ENCODE assay signal across 10 cellular contexts in genomic region chr12:56224954-56225353, GRCh38. TPM values are rescaled to one million over a fixed set of nuclear protein-coding genes. Genes with fewer than 3 reads are reported as not detected.
DNase-seq lines count a peak whose midpoint lies in the region; ATAC-seq and TF ChIP-seq lines count a peak whose summit lies in the region.
"Had no signal": no experiment of that assay in that cellular context is flagged by ENCODE, and none has a peak within 500 bp of the region (broad histone marks: within the 10 kb centered on the region; RNA-seq: fewer than 3 reads in every experiment).

No MANE protein-coding gene starts in this region.

- peak overlapping the region; percentile 96 for H3K4me2 ChIP-seq in SU-DHL-6 (ENCODE audit: low read depth, low read length, poor library complexity, severe bottlenecking)
- H3K4me2 ChIP-seq in fibroblast of lung (ENCODE audit: extremely low read depth, insufficient read depth, low read length) = peak overlapping the region; percentile 88

- TF ChIP-seq POLR2A in gastrocnemius medialis (IDR thresholded peaks at IDR 0.05) = no peak

- H3K9me2 ChIP-seq in SU-DHL-6 (replicated peaks; ENCODE audit: insufficient read depth, low read length) = no peaks in the 10 kb centered on the region

- H3K79me2 ChIP-seq in SU-DHL-6 (ENCODE audit: insufficient read depth, low read length) (peaks cover 28% of the 10 kb centered on the region), fibroblast of lung (ENCODE audit: control insufficient read depth, insufficient read depth, low read length) (peaks cover 10% of the 10 kb centered on the region)

- DNase-seq in GM13977 (ENCODE audit: low spot score) (peak; percentile 24), fibroblast of lung (ENCODE audit: low read depth in 2 of 2) (no peak), gastrocnemius medialis (no peak), middle frontal gyrus (ENCODE audit: extremely low spot score, low spot score) (no peak), COR-L47 (lab: John Stamatoyannopoulos, UW) (no peak), DMS153 treated with DMSO at 0.1 percent for 48 hours (lab: John Stamatoyannopoulos, UW; ENCODE audit: unreplicated experiment) (no peak)
- DNase-seq: HCEC 1CT had no signal

- in situ Hi-C loops in GM13977 (cut with MboI; ENCODE audit: low pct_unique_long_range_greater_than_20kb, low sequenced_read_pairs, unreplicated experiment) (no loop called here), gastrocnemius medialis (cut with MboI; ENCODE audit: low sequenced_read_pairs in 4 of 4) (loop anchor here in 2 of 4 donors (5.0 to 10.0 kb wide), 2 partner anchors 33 to 110 kb away; partner anchors contain the start of genes RPL41 (in 1 of the 2) and ZC3H10 (in 1 of the 2))

- H3K9me3 ChIP-seq in SU-DHL-6 (ENCODE audit: insufficient read depth, low read length) (no peaks in the 10 kb centered on the region), fibroblast of lung (ENCODE audit: control insufficient read depth, insufficient read depth, low read depth, low read length) (no peaks in the 10 kb centered on the region), gastrocnemius medialis (no peaks in the 10 kb centered on the region)

- H3F3A ChIP-seq in SU-DHL-6 (ENCODE audit: insufficient read depth) = peaks cover 6% of the 10 kb centered on the region

- H3K27ac ChIP-seq in SU-DHL-6 (ENCODE audit: low read depth, low read length) (peak overlapping the region; percentile 53), fibroblast of lung (ENCODE audit: insufficient read depth, low read length) (peak overlapping the region; percentile 68), gastrocnemius medialis (peak overlapping the region; percentile 96 to 100 (median 98))

- peaks cover 19% of the 10 kb centered on the region for H3K4me1 ChIP-seq in fibroblast of lung (ENCODE audit: control insufficient read depth, extremely low read depth, insufficient read depth, low read length)
- H3K4me1 ChIP-seq in gastrocnemius medialis = peaks cover 34 to 40% of the 10 kb centered on the region in 2 donors

- ATAC-seq in gastrocnemius medialis (no peak), GM19452 (IDR thresholded peaks at IDR 0.05; ENCODE audit: unreplicated experiment) (no peak)

- H2AFZ ChIP-seq in SU-DHL-6 (ENCODE audit: low read depth, low read length, severe bottlenecking) = no peak overlapping the region
- no peak overlapping the region for H2AFZ ChIP-seq in fibroblast of lung (ENCODE audit: low read length)

- no peaks in the 10 kb centered on the region for H3K36me3 ChIP-seq in SU-DHL-6 (ENCODE audit: low read length)
- peaks cover 3% of the 10 kb centered on the region for H3K36me3 ChIP-seq in fibroblast of lung (ENCODE audit: control insufficient read depth, insufficient read depth, low read length)
- H3K36me3 ChIP-seq in gastrocnemius medialis = peaks cover 0 to 13% of the 10 kb centered on the region in 2 donors

- no peaks in the 10 kb centered on the region for H3K27me3 ChIP-seq in SU-DHL-6 (ENCODE audit: low read length)
- no peaks in the 10 kb centered on the region for H3K27me3 ChIP-seq in fibroblast of lung (ENCODE audit: control insufficient read depth, insufficient read depth, low read length)
- H3K27me3 ChIP-seq in gastrocnemius medialis = no peaks in the 10 kb centered on the region

- H4K20me1 ChIP-seq in SU-DHL-6 (ENCODE audit: low read depth, low read length) = no peaks in the 10 kb centered on the region
- no peaks in the 10 kb centered on the region for H4K20me1 ChIP-seq in fibroblast of lung (ENCODE audit: control insufficient read depth, extremely low read depth, insufficient read depth, low read length)

- H3K9ac ChIP-seq in SU-DHL-6 (ENCODE audit: low read length) (peak overlapping the region; percentile 96), fibroblast of lung (ENCODE audit: insufficient read depth, low read length) (no peak overlapping the region)

- TF ChIP-seq CTCF in GM13977 (IDR thresholded peaks at IDR 0.05; ENCODE audit: extremely low read depth, insufficient read depth, missing control alignments) = no peak
- no peak for TF ChIP-seq CTCF in SU-DHL-6 (IDR thresholded peaks at IDR 0.05; ENCODE audit: insufficient read depth, low read length, poor library complexity, severe bottlenecking)
- TF ChIP-seq CTCF in fibroblast of lung (conservative IDR thresholded peaks at IDR 0.05 in 1 of 2, IDR thresholded peaks at IDR 0.05 in 1 of 2; ENCODE audit: low read depth in 1 of 2, low read length in 2 of 2) = no peak
- no peak for TF ChIP-seq CTCF in gastrocnemius medialis (IDR thresholded peaks at IDR 0.05 in 4 of 5, conservative IDR thresholded peaks at IDR 0.05 in 1 of 5)

- intact Hi-C loops in gastrocnemius medialis (cut with DNase I; ENCODE audit: low total_unique reads) = loop anchor here (1.0 to 10.0 kb wide), 6 partner anchors 32 to 508 kb away; partner anchors contain the start of genes BLOC1S1, SPRYD4 and ZC3H10

- H3K4me3 ChIP-seq in SU-DHL-6 (ENCODE audit: insufficient read depth, low read length, poor library complexity, severe bottlenecking) = peak overlapping the region; percentile 87
- H3K4me3 ChIP-seq in fibroblast of lung (replicated peaks in 1 of 4; ENCODE audit: control extremely low read depth in 1 of 4, insufficient read depth in 1 of 4, low read depth in 3 of 4, low read length in 4 of 4) = peak overlapping the region; percentile 75 to 82 (median 78)
- H3K4me3 ChIP-seq in gastrocnemius medialis = peak overlapping the region; percentile 63 to 85 (median 79)

RNA-seq across cellular contexts. Expression of gene NABP2, which starts 0.8 kb away (rescaled TPM):
- total RNA-seq in fibroblast of lung = 25.9 and 29.2 TPM in 2 replicates
- polyA plus RNA-seq in fibroblast of lung = 39.7 and 65.5 TPM in 2 replicates
- polyA plus RNA-seq in fibroblast of lung (2012) = 36.4 and 49.3 TPM in 2 replicates
- polyA minus RNA-seq in fibroblast of lung (ENCODE audit: low replicate concordance) = 25.1 and 42.7 TPM in 2 replicates
- 10 to 100 TPM; 29.6 to 75.0 (median 42.8) TPM for total RNA-seq in gastrocnemius medialis

RNA-seq across cellular contexts. Expression of gene RNF41, which starts 3.2 kb away (rescaled TPM):
- total RNA-seq in fibroblast of lung = 120 and 199 TPM in 2 replicates
- polyA plus RNA-seq in fibroblast of lung = 88.4 and 99.7 TPM in 2 replicates
- polyA plus RNA-seq in fibroblast of lung (2012) = 55.4 and 62.2 TPM in 2 replicates
- polyA minus RNA-seq in fibroblast of lung (ENCODE audit: low replicate concordance) = 494 and 557 TPM in 2 replicates
- 10 to 100 TPM; 46.5 to 58.9 (median 54.8) TPM for total RNA-seq in gastrocnemius medialis

RNA-seq across cellular contexts. Expression of gene SLC39A5, which starts 4.9 kb away (rescaled TPM):
- total RNA-seq in fibroblast of lung = not detected in 2 replicates
- not detected in 2 replicates for polyA plus RNA-seq in fibroblast of lung
- not detected in 2 replicates for polyA plus RNA-seq in fibroblast of lung (2012)
- polyA minus RNA-seq in fibroblast of lung (ENCODE audit: low replicate concordance) = not detected in 2 replicates
- under 1 TPM in 1 of 4 donors, not detected in 3; 0.83 TPM for total RNA-seq in gastrocnemius medialis
- total RNA-seq: pulmonary artery endothelial cell had no signal

RNA-seq across cellular contexts. Expression of gene ANKRD52, which starts 33.2 kb away (rescaled TPM):
- 9.0 and 14.9 TPM in 2 replicates for total RNA-seq in fibroblast of lung
- polyA plus RNA-seq in fibroblast of lung = 12.2 and 15.8 TPM in 2 replicates
- 20.8 and 22.2 TPM in 2 replicates for polyA plus RNA-seq in fibroblast of lung (2012)
- 99.7 and 108 TPM in 2 replicates for polyA minus RNA-seq in fibroblast of lung (ENCODE audit: low replicate concordance)
- total RNA-seq in gastrocnemius medialis = 10 to 100 TPM; 14.7 to 30.9 (median 18.9) TPM

RNA-seq across cellular contexts. Expression of gene SMARCC2, which starts 35.7 kb away (rescaled TPM):
- 55.5 and 70.8 TPM in 2 replicates for total RNA-seq in fibroblast of lung
- 60.2 and 69.6 TPM in 2 replicates for polyA plus RNA-seq in fibroblast of lung
- 49.2 and 50.4 TPM in 2 replicates for polyA plus RNA-seq in fibroblast of lung (2012)
- polyA minus RNA-seq in fibroblast of lung (ENCODE audit: low replicate concordance) = 64.1 and 69.7 TPM in 2 replicates
- total RNA-seq in gastrocnemius medialis = 10 to 100 TPM; 34.1 to 56.9 (median 49.4) TPM
